ENCODE assay signal across 23 cellular contexts in genomic region chr17:32777922-32778321, GRCh38.
"Had no signal": no experiment of that assay in that cellular context is flagged by ENCODE, and none has a peak within 500 bp of the region (broad histone marks: within the 10 kb centered on the region; RNA-seq: fewer than 3 reads in every experiment).

No MANE protein-coding gene starts in this region.

- H3K27ac ChIP-seq: esophagus squamous epithelium, heart right ventricle, neural progenitor cell, parathyroid adenoma, right lobe of liver, thoracic aorta, tibial nerve, upper lobe of right lung, uterus had no signal

- DNase-seq: effector CD8-positive, alpha-beta T cell; endodermal cell; esophagus squamous epithelium; foreskin melanocyte; glutamatergic neuron; heart right ventricle; hippocampal formation; islet precursor cell; kidney glomerular epithelial cell; left ventricle myocardium superior; naive thymus-derived CD4-positive, alpha-beta T cell; right lobe of liver; small intestine; stimulated activated CD4-positive, alpha-beta T cell treated with anti-CD3 and anti-CD28 coated beads, Interleukin-15, amount 100 ng/mL, for 24 hours; stimulated activated CD4-positive, alpha-beta T cell treated with anti-CD3 and anti-CD28 coated beads, Interleukin-2, amount 100 ng/mL, for 48 hours; stimulated activated naive B cell treated with anti-CD40 and anti-IgM and Interleukin-4, amounts not matched to agents 10 μg/mL and 1 μg/mL and 100 μg/mL, for 72 hours; upper lobe of right lung; uterus had no signal

- H3K36me3 ChIP-seq: neural progenitor cell, right lobe of liver, tibial nerve, upper lobe of right lung, uterus had no signal

- H3K4me3 ChIP-seq: esophagus squamous epithelium, heart right ventricle, lung, neural progenitor cell, right lobe of liver, thoracic aorta, tibial nerve, upper lobe of right lung, uterus had no signal

- H3K27me3 ChIP-seq: esophagus squamous epithelium, heart right ventricle, neural progenitor cell, right lobe of liver, tibial nerve, upper lobe of right lung, uterus had no signal

- ATAC-seq: heart right ventricle; left ventricle myocardium superior; naive thymus-derived CD4-positive, alpha-beta T cell; right lobe of liver; stimulated activated naive B cell treated with anti-CD40 and anti-IgM and Interleukin-4, amounts not matched to agents 10 μg/mL and 1 μg/mL and 100 μg/mL, for 72 hours; upper lobe of right lung had no signal

- H3K4me1 ChIP-seq: esophagus squamous epithelium, heart right ventricle, parathyroid adenoma, right lobe of liver, tibial nerve, upper lobe of right lung, uterus had no signal

- H3K9me3 ChIP-seq: esophagus squamous epithelium, heart right ventricle, right lobe of liver, thoracic aorta, tibial nerve, upper lobe of right lung, uterus had no signal
